In the genomic region with DNA sequence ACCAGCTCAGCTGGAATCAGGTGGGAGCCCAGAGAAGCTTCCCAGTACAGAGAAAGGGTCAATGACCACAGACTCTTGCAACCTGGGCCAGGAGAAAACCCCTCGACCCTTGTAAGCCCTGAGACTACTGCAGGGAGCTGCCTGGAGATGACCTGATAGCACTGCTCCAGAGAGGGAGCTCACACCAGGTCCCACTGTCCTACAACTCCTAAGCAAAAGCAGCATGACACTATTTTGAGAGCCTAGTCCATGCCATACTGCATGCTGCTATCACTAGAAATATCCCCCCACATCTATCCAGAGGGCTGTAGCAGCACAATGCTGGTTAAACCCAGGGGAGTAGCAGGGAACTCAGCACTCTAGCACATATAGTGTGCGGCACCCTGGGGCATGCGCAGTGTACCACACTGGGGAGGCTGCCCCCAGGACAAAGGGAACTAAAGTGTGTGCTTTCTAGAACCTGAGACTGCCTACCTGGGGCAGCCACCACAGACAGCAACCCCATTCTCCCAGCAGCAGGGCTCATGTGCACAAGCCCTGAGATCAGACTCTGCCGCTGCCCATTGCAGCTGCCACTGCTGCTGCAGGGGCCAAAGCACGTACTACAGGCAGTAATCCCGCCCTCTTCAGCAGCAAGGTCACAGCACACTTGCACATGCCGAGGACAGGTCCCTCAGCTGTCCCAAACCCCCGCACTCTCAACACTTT, we compare ENCODE assay signal across 27 cellular contexts.
"Had no signal": no experiment of that assay in that cellular context is flagged by ENCODE, and none has a peak within 500 bp of the region (broad histone marks: within the 10 kb centered on the region; RNA-seq: fewer than 3 reads in every experiment).

No MANE protein-coding gene starts in this region.

- H3K27ac ChIP-seq: breast epithelium, colonic mucosa, dorsolateral prefrontal cortex, gastroesophageal sphincter, ovary, prostate gland, right lobe of liver, tibial nerve, uterus had no signal

- FAIRE-seq: endothelial cell of umbilical vein, kidney, small intestine had no signal

- H3K36me3 ChIP-seq: breast epithelium, colonic mucosa, ovary, prostate gland, right lobe of liver, uterus had no signal

- H3K4me1 ChIP-seq: breast epithelium, colonic mucosa, gastroesophageal sphincter, prostate gland, tibial nerve, uterus had no signal

- H3K27me3 Mint-ChIP-seq: activated CD4-positive, alpha-beta memory T cell treated with anti-CD3 and anti-CD28 coated beads for 36 hours; activated naive CD8-positive, alpha-beta T cell treated with anti-CD3 and anti-CD28 coated beads for 36 hours; effector memory CD8-positive, alpha-beta T cell; naive thymus-derived CD4-positive, alpha-beta T cell; stimulated activated naive CD8-positive, alpha-beta T cell treated with anti-CD3 and anti-CD28 coated beads, Interleukin-15, amount 100 ng/mL, for 72 hours had no signal

- H3K27ac Mint-ChIP-seq: activated CD4-positive, alpha-beta memory T cell treated with anti-CD3 and anti-CD28 coated beads for 36 hours; activated naive CD8-positive, alpha-beta T cell treated with anti-CD3 and anti-CD28 coated beads for 36 hours; naive thymus-derived CD4-positive, alpha-beta T cell; stimulated activated effector memory CD8-positive, alpha-beta T cell treated with anti-CD3 and anti-CD28 coated beads, Interleukin-12 subunit alpha, Interleukin-12 subunit beta, amount 100 ng/mL, for 72 hours; stimulated activated naive CD8-positive, alpha-beta T cell treated with anti-CD3 and anti-CD28 coated beads, Interleukin-15, amount 100 ng/mL, for 72 hours had no signal

- H3K4me1 Mint-ChIP-seq: activated naive CD8-positive, alpha-beta T cell treated with anti-CD3 and anti-CD28 coated beads for 36 hours; stimulated activated naive CD8-positive, alpha-beta T cell treated with anti-CD3 and anti-CD28 coated beads, Interleukin-15, amount 100 ng/mL, for 72 hours had no signal

- H3K4me3 ChIP-seq: breast epithelium, colonic mucosa, dorsolateral prefrontal cortex, gastroesophageal sphincter, lung, ovary, prostate gland, right lobe of liver, tibial nerve, uterus had no signal

- H3K4me3 Mint-ChIP-seq: activated CD4-positive, alpha-beta memory T cell treated with anti-CD3 and anti-CD28 coated beads for 36 hours; activated naive CD8-positive, alpha-beta T cell treated with anti-CD3 and anti-CD28 coated beads for 36 hours; effector memory CD8-positive, alpha-beta T cell; naive thymus-derived CD4-positive, alpha-beta T cell; stimulated activated effector memory CD8-positive, alpha-beta T cell treated with anti-CD3 and anti-CD28 coated beads, Interleukin-12 subunit alpha, Interleukin-12 subunit beta, amount 100 ng/mL, for 72 hours; stimulated activated naive CD8-positive, alpha-beta T cell treated with anti-CD3 and anti-CD28 coated beads, Interleukin-15, amount 100 ng/mL, for 72 hours; T-helper 1 cell treated with Interleukin-12 subunit alpha and Interleukin-12 subunit beta and Interleukin-4 antibody, amounts not matched to agents 30 μg/mL and 1 μg/mL, for 36 hours had no signal

- H3K9me3 ChIP-seq: colonic mucosa, prostate gland had no signal

- DNase-seq: activated CD4-positive, alpha-beta memory T cell treated with anti-CD3 and anti-CD28 coated beads for 36 hours; activated CD4-positive, alpha-beta T cell treated with anti-CD3 and anti-CD28 coated beads for 48 hours; activated CD4-positive, CD25-positive, alpha-beta regulatory T cell; activated naive CD4-positive, alpha-beta T cell treated with Interleukin-2 at 50 U/mL for 16 hours; activated naive CD8-positive, alpha-beta T cell treated with anti-CD3 and anti-CD28 coated beads for 36 hours; activated T-cell treated with anti-CD3 and anti-CD28 coated beads, Interleukin-2, amount 50 U/mL, for 48 hours; colonic mucosa; dorsolateral prefrontal cortex; effector memory CD8-positive, alpha-beta T cell; head of caudate nucleus; kidney; naive thymus-derived CD4-positive, alpha-beta T cell; ovary; right lobe of liver; small intestine; stimulated activated CD4-positive, alpha-beta T cell treated with anti-CD3 and anti-CD28 coated beads, Interleukin-2, amount 100 ng/mL, for 24 hours; stimulated activated naive CD8-positive, alpha-beta T cell treated with anti-CD3 and anti-CD28 coated beads, Interleukin-15, amount 100 ng/mL, for 72 hours; T1000; uterus had no signal

- ATAC-seq: effector memory CD8-positive, alpha-beta T cell; gastroesophageal sphincter; naive thymus-derived CD4-positive, alpha-beta T cell; stimulated activated effector memory CD8-positive, alpha-beta T cell treated with anti-CD3 and anti-CD28 coated beads, Interleukin-12 subunit alpha, Interleukin-12 subunit beta, amount 100 ng/mL, for 72 hours had no signal

- H3K27me3 ChIP-seq: breast epithelium, colonic mucosa, dorsolateral prefrontal cortex, gastroesophageal sphincter, ovary, right lobe of liver, tibial nerve, uterus had no signal
